Comparison of ENCODE assay signal across 22 cellular contexts in the genomic region with DNA sequence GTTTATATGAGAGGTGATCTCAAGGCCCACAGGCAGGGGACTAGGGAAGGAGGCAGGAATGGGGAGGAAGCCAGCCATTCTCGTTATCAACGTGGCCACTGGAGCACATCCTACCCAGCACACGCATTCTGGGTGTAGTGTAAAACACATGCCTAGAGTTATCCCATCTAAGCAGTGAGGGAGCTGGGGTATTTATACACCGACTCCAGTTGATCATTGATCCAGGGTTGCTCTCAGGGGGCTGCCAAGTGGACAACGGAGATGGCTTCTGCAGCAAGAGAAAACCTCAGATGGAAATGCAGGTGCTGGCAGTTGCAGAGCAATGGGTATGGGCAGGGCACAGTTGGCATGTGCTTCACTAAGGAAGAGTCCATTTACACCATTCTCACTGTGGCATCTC.
"Had no signal": no experiment of that assay in that cellular context is flagged by ENCODE, and none has a peak within 500 bp of the region (broad histone marks: within the 10 kb centered on the region; RNA-seq: fewer than 3 reads in every experiment).

No MANE protein-coding gene starts in this region.

- H3K27me3 ChIP-seq: SJSA1 had no signal

- H3K27ac ChIP-seq: HL-60, KMS-11, SJSA1, SK-N-MC had no signal

- DNase-seq: Kasumi-1, MM.1S, NCI-H1092 treated with DMSO at 0.1 percent for 48 hours, NCI-H1436, NCI-H187, NCI-H2029, NCI-H2081 treated with DMSO at 0.1 percent for 48 hours, NCI-H2171, NCI-H226, NCI-H446, NCI-H510A, NCI-H524 treated with DMSO at 0.1 percent for 48 hours, NCI-H69, NCI-H774, Right ventricle myocardium superior, RPMI8226, SIG-M5 had no signal

- H3K36me3 ChIP-seq: SJSA1 had no signal

- H3K4me1 ChIP-seq: SJSA1 had no signal

- ATAC-seq: K562 had no signal

- H3K4me3 ChIP-seq: K562, SJSA1, SK-N-MC had no signal

- H3K9me3 ChIP-seq: SJSA1 had no signal
